ENCODE assay signal across 8 cellular contexts in the genomic region with DNA sequence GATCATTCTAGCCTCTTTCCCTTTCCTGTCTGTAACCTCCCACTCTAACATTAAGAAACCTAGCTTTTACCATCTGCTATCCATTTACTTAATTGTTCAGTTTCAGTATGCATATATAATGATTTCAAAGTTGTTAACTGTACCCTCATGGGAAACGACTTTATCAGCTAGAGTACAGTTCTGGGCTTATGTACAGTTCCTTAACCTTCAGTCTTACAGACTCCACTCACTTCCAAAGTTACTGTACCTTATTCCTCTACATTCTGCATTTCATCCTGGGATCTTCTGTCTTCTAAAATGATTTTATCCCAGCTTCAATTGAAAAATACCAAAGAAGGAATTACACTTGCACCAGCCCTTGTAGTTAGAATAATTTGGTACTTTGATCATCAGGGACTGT.
"Had no signal": no experiment of that assay in that cellular context is flagged by ENCODE, and none has a peak within 500 bp of the region (broad histone marks: within the 10 kb centered on the region; RNA-seq: fewer than 3 reads in every experiment).

No MANE protein-coding gene starts in this region.

- FAIRE-seq: G401.6, GM12878, GM12891, GM12892, GM18507, GM19239 had no signal

- DNase-seq: GDM1, GF-D8 had no signal

- H3K4me3 ChIP-seq: GM12878 had no signal

- ATAC-seq: GM12878 had no signal
